Comparison of ENCODE assay signal across 8 cellular contexts in the genomic region with DNA sequence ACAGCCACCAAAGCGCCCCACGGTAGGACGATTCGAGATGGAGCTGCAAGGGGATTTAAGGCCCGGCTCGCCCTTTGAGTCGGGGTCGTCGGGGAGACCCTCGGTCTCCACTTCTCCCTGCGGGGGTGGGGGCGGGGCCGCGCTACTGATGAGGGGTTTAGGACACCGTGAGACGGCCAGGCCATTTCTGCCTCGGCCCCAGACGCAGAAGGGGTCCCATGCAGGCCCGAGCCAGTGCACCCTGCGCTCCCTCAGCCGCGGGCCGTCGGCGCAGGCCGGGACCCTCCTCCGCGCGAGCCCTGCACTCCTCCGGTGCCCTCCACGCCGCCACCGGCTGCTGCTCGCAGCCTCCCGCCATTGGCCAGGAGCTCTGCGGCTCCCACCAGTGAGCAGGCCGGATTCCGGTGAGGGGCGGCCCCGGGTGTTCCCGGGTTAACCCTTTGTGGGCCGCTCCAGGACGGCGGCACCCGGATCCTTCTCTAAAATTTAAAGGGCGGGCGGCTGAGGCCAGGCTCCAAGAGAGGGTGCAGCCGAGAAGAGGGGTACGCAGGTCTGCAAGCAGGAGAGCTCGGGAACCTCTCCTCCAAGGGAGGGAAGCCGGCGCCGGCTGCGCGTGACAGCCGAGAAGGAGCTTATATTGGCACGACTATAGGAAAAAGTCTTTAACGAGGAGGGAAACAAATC. TPM values are rescaled to one million over a fixed set of nuclear protein-coding genes. Genes with fewer than 3 reads are reported as not detected.
DNase-seq lines count a peak whose midpoint lies in the region; ATAC-seq and TF ChIP-seq lines count a peak whose summit lies in the region.

No MANE protein-coding gene starts in this region.

- TF ChIP-seq POLR2A in right lobe of liver (IDR thresholded peaks at IDR 0.05): no peak

- H3K27me3 ChIP-seq in CD4-positive, alpha-beta T cell (ENCODE audit: control insufficient read depth, insufficient read depth, low read length): peaks cover 6% of the 10 kb centered on the region
- H3K27me3 ChIP-seq in right lobe of liver: peaks cover 0 to 22% of the 10 kb centered on the region in 2 donors

- peaks cover 11% of the 10 kb centered on the region for H3K27me3 Mint-ChIP-seq in CD4-positive, alpha-beta T cell

- no peak overlapping the region for H3K27ac Mint-ChIP-seq in CD4-positive, alpha-beta T cell

- no peaks in the 10 kb centered on the region for H3K36me3 ChIP-seq in right lobe of liver

- POLR2A ChIA-PET in CD4-positive, alpha-beta T cell (lab: Charles Lee): interaction anchor here (0.7 to 2.7 kb wide), 12 partner anchors 9 to 377 kb away, joined by 3 to 29 read pairs (median 4); no protein-coding TSS in a partner anchor

- 0% methylated on average over 2 of the region's 58 CpGs for WGBS in right lobe of liver (ENCODE audit: insufficient coverage, low coverage, low lambda C conversion rate, missing lambda C conversion rate)

- CTCF ChIA-PET in CD4-positive, alpha-beta T cell (lab: Charles Lee): interaction anchor here (1.0 to 2.0 kb wide), 5 partner anchors 9 to 57 kb away, joined by 3 to 6 read pairs (median 5); partner anchors contain the start of gene DGKZ

- ATAC-seq in CD4-positive, alpha-beta T cell (ENCODE audit: poor library complexity): peak; percentile 100
- ATAC-seq in GM21825 (IDR thresholded peaks at IDR 0.05; ENCODE audit: unreplicated experiment) (peak; percentile 67), right lobe of liver (peak; percentile 70 to 83 (median 78)), HG03097 (IDR thresholded peaks at IDR 0.05; ENCODE audit: low FRiP score, unreplicated experiment) (no peak)

- H3K4me1 ChIP-seq in right lobe of liver: no peaks in the 10 kb centered on the region

- H3K4me3 ChIP-seq in right lobe of liver: peak overlapping the region; percentile 19 to 39 (median 23)

- peak overlapping the region; percentile 89 for H3K4me3 Mint-ChIP-seq in CD4-positive, alpha-beta T cell

- TF ChIP-seq CTCF in CD4-positive, alpha-beta T cell (IDR thresholded peaks at IDR 0.05): no peak
- TF ChIP-seq CTCF in right lobe of liver (IDR thresholded peaks at IDR 0.05): no peak

- DNase-seq in CD4-positive, alpha-beta T cell: peak; percentile 54 to 78 (median 69)
- DNase-seq in NCI-H2171 treated with DMSO at 0.1 percent for 48 hours (lab: John Stamatoyannopoulos, UW): peak; percentile 72
- DNase-seq in activated CD4-positive, alpha-beta T cell treated with anti-CD3 and anti-CD28 coated beads, Interleukin-2, amount 50 U/mL, for 48 hours: peak; percentile 68 to 73
- peak; percentile 71 for DNase-seq in dermis blood vessel endothelial cell
- DNase-seq in right lobe of liver: peak in 1 of 3 donors; percentile 65
- peak; percentile 73 to 74 for DNase-seq in stimulated activated CD4-positive, alpha-beta T cell treated with anti-CD3 and anti-CD28 coated beads, Interleukin-4, amount 100 ng/mL, for 4 hours

- H3K4me1 Mint-ChIP-seq in CD4-positive, alpha-beta T cell (ENCODE audit: low read depth): peaks cover 14% of the 10 kb centered on the region

- H3K27ac ChIP-seq in CD4-positive, alpha-beta T cell (ENCODE audit: low read depth, low read length): no peak overlapping the region
- no peak overlapping the region for H3K27ac ChIP-seq in right lobe of liver

- no peaks in the 10 kb centered on the region for H3K9me3 Mint-ChIP-seq in CD4-positive, alpha-beta T cell

- H3K36me3 Mint-ChIP-seq in CD4-positive, alpha-beta T cell (ENCODE audit: low read depth): no peaks in the 10 kb centered on the region

- no peaks in the 10 kb centered on the region for H3K9me3 ChIP-seq in CD4-positive, alpha-beta T cell (ENCODE audit: control insufficient read depth, low read length)
- H3K9me3 ChIP-seq in right lobe of liver: no peaks in the 10 kb centered on the region

- intact Hi-C loops in CD4-positive, alpha-beta T cell (cut with DNase I, micrococcal nuclease): loop anchor here in 1 of 2 experiments (5.0 kb wide), 2 partner anchors 37 to 57 kb away; no protein-coding TSS in a partner anchor
- intact Hi-C loops in right lobe of liver (cut with DNase I): no loop called here

RNA-seq across cellular contexts. Expression of gene CREB3L1, which starts 18.0 kb away (rescaled TPM):
- total RNA-seq in CD4-positive, alpha-beta T cell: not detected
- total RNA-seq in dermis blood vessel endothelial cell (0.33 and 0.68 TPM in 2 replicates), right lobe of liver (under 1 TPM; 0.07 to 0.37 (median 0.24) TPM)

RNA-seq across cellular contexts. Expression of gene DGKZ, which starts 51.8 kb away (rescaled TPM):
- 100 to 1,000 TPM; 159 to 166 TPM for total RNA-seq in CD4-positive, alpha-beta T cell
- 79.8 and 86.2 TPM in 2 replicates for total RNA-seq in dermis blood vessel endothelial cell
- 10 to 100 TPM; 10.7 to 57.9 (median 16.0) TPM for total RNA-seq in right lobe of liver
